Comparison of ENCODE assay signal across 15 cellular contexts in genomic region chr6:161200610-161201201, GRCh38.
DNase-seq lines count a peak whose midpoint lies in the region; ATAC-seq and TF ChIP-seq lines count a peak whose summit lies in the region.
"Had no signal": no experiment of that assay in that cellular context is flagged by ENCODE, and none has a peak within 500 bp of the region (broad histone marks: within the 10 kb centered on the region; RNA-seq: fewer than 3 reads in every experiment).

No MANE protein-coding gene starts in this region.

- no peak for ATAC-seq in HG03139 (IDR thresholded peaks at IDR 0.05; ENCODE audit: unreplicated experiment)
- ATAC-seq in HG02763 (IDR thresholded peaks at IDR 0.05; ENCODE audit: unreplicated experiment): no peak
- ATAC-seq: esophagus mucosa had no signal

- H3K4me3 ChIP-seq in BE2C (ENCODE audit: low read depth, low read length) (no peak overlapping the region), astrocyte of the cerebellum (ENCODE audit: low read depth, low read length) (no peak overlapping the region), liver (ENCODE audit: low read depth in 1 of 3, low read length in 3 of 3) (no peak overlapping the region), esophagus squamous epithelium (no peak overlapping the region)

- in situ Hi-C loops in astrocyte of the cerebellum (cut with HindIII; ENCODE audit: low sequenced_read_pairs): no loop called here

- DNase-seq in BE2C: peak; percentile 26
- no peak for DNase-seq in HFFc6
- DNase-seq in astrocyte of the cerebellum (ENCODE audit: low read depth): no peak
- no peak for DNase-seq in HT-29 (ENCODE audit: low spot score)
- DNase-seq in esophagus squamous epithelium (lab: John Stamatoyannopoulos, UW): no peak
- DNase-seq: activated CD4-positive, alpha-beta T cell treated with anti-CD3 and anti-CD28 coated beads, Interleukin-2, amount 50 U/mL, for 48 hours; activated effector memory CD4-positive, alpha-beta T cell treated with anti-CD3 and anti-CD28 coated beads, Interleukin-2, amount 50 U/mL, for 16 hours; NCI-H2107; stimulated activated CD4-positive, alpha-beta T cell treated with anti-CD3 and anti-CD28 coated beads, Interleukin-4, amount 100 ng/mL, for 24 hours; stimulated activated naive CD4-positive, alpha-beta T cell treated with Interleukin-2 at 50 U/mL for 16 hours had no signal

- no peak overlapping the region for H3K27ac Mint-ChIP-seq in HFFc6
- H3K27ac Mint-ChIP-seq: memory B cell had no signal

- peaks cover 3% of the 10 kb centered on the region; the same call in 1 of the 2 replicates for H3K4me1 ChIP-seq in BE2C
- H3K4me1 ChIP-seq in liver (ENCODE audit: control insufficient read depth in 4 of 4, insufficient read depth in 4 of 4, low read length in 3 of 4): no peaks in the 10 kb centered on the region
- peaks cover 0 to 17% (median 0%) of the 10 kb centered on the region in 3 donors for H3K4me1 ChIP-seq in esophagus squamous epithelium

- H3K27ac ChIP-seq in liver (ENCODE audit: low read depth in 1 of 2, low read length in 2 of 2): no peak overlapping the region
- H3K27ac ChIP-seq in esophagus squamous epithelium: no peak overlapping the region

- intact Hi-C loops in esophagus squamous epithelium (cut with DNase I): no loop called here

- H3K36me3 ChIP-seq in BE2C (no peaks in the 10 kb centered on the region), liver (ENCODE audit: control insufficient read depth in 4 of 4, insufficient read depth in 3 of 4, low read depth in 1 of 4, low read length in 3 of 4) (no peaks in the 10 kb centered on the region), esophagus squamous epithelium (no peaks in the 10 kb centered on the region)

- 77% methylated on average over 8 of the region's 8 CpGs for WGBS in liver
- WGBS in esophagus squamous epithelium, 2 donors: 81 to 87% methylated on average over 7 to 8 of the region's 8 CpGs

- H3K4me1 Mint-ChIP-seq in HFFc6 (ENCODE audit: low read depth): no peaks in the 10 kb centered on the region; the same call in none of the 2 replicates

- no peak overlapping the region for H3K9ac ChIP-seq in liver (ENCODE audit: low read depth in 1 of 2, low read length in 2 of 2)

- H3K27me3 ChIP-seq in BE2C: no peaks in the 10 kb centered on the region
- no peaks in the 10 kb centered on the region for H3K27me3 ChIP-seq in liver (ENCODE audit: control insufficient read depth in 4 of 4, insufficient read depth in 4 of 4, low read length in 3 of 4)
- H3K27me3 ChIP-seq in esophagus squamous epithelium: no peaks in the 10 kb centered on the region

- no peak for TF ChIP-seq POLR2A in esophagus squamous epithelium (IDR thresholded peaks at IDR 0.05)

- no peaks in the 10 kb centered on the region; the same call in 1 of the 2 replicates for H3K36me3 Mint-ChIP-seq in HFFc6 (ENCODE audit: low read depth)
- H3K36me3 Mint-ChIP-seq: memory B cell had no signal

- no peaks in the 10 kb centered on the region for H3K9me3 ChIP-seq in BE2C
- no peaks in the 10 kb centered on the region for H3K9me3 ChIP-seq in liver (ENCODE audit: control insufficient read depth in 4 of 4, low read length in 3 of 4)
- no peaks in the 10 kb centered on the region for H3K9me3 ChIP-seq in esophagus squamous epithelium

- peak; percentile 50 for TF ChIP-seq CTCF in BE2C (IDR thresholded peaks at IDR 0.05; ENCODE audit: low read depth, low read length)
- peak; percentile 43; the same call in 1 of the 2 replicates for TF ChIP-seq CTCF in HFFc6 (IDR thresholded peaks at IDR 0.05)
- peak; percentile 27 for TF ChIP-seq CTCF in astrocyte of the cerebellum (IDR thresholded peaks at IDR 0.05; ENCODE audit: low read depth, low read length, missing control alignments)
- TF ChIP-seq CTCF in liver (IDR thresholded peaks at IDR 0.05; ENCODE audit: low read depth, low read length, missing input control): peak; percentile 2
- no peak for TF ChIP-seq CTCF in esophagus squamous epithelium (IDR thresholded peaks at IDR 0.05)

- H3K27me3 Mint-ChIP-seq in HFFc6 (ENCODE audit: insufficient read depth): peaks cover 4% of the 10 kb centered on the region; the same call in 1 of the 2 replicates
- H3K27me3 Mint-ChIP-seq: memory B cell had no signal

- TF ChIP-seq RAD21 in liver (IDR thresholded peaks at IDR 0.05): no peak

- no peak overlapping the region for H3K4me3 Mint-ChIP-seq in HFFc6
- H3K4me3 Mint-ChIP-seq: memory B cell had no signal

- no peaks in the 10 kb centered on the region for H3K9me3 Mint-ChIP-seq in HFFc6
- H3K9me3 Mint-ChIP-seq: memory B cell had no signal

TF ChIP-seq in liver, 16 proteins besides CTCF, POLR2A, EP300 and RAD21:
- TF ChIP-seq HNF4G (IDR thresholded peaks at IDR 0.05) (no peak), NR2F2 (IDR thresholded peaks at IDR 0.05) (no peak), ATF3 (IDR thresholded peaks at IDR 0.05) (no peak), TAF1 (conservative IDR thresholded peaks at IDR 0.05) (no peak), MAX (IDR thresholded peaks at IDR 0.05) (no peak), JUND (IDR thresholded peaks at IDR 0.05) (no peak), RXRA (IDR thresholded peaks at IDR 0.05) (no peak), SP1 (IDR thresholded peaks at IDR 0.05) (no peak), FOXA2 (IDR thresholded peaks at IDR 0.05) (no peak), HNF4A (conservative IDR thresholded peaks at IDR 0.05) (no peak), EGR1 (IDR thresholded peaks at IDR 0.05; ENCODE audit: low read depth in 2 of 2) (no peak), YY1 (IDR thresholded peaks at IDR 0.05) (no peak), REST (IDR thresholded peaks at IDR 0.05) (no peak), ZBTB33 (IDR thresholded peaks at IDR 0.05) (no peak)

Comparison
In these comparisons a context has a peak if more than half of its experiments do, and no peak if none do; other contexts are left out.
1. CTCF ChIP-seq: peak in BE2C (single experiment), HFFc6 (single experiment), astrocyte of the cerebellum (single experiment) and liver (single experiment); none in esophagus squamous epithelium (0 of 6).